2 cellular contexts compared by ENCODE assay signal in the genomic region with DNA sequence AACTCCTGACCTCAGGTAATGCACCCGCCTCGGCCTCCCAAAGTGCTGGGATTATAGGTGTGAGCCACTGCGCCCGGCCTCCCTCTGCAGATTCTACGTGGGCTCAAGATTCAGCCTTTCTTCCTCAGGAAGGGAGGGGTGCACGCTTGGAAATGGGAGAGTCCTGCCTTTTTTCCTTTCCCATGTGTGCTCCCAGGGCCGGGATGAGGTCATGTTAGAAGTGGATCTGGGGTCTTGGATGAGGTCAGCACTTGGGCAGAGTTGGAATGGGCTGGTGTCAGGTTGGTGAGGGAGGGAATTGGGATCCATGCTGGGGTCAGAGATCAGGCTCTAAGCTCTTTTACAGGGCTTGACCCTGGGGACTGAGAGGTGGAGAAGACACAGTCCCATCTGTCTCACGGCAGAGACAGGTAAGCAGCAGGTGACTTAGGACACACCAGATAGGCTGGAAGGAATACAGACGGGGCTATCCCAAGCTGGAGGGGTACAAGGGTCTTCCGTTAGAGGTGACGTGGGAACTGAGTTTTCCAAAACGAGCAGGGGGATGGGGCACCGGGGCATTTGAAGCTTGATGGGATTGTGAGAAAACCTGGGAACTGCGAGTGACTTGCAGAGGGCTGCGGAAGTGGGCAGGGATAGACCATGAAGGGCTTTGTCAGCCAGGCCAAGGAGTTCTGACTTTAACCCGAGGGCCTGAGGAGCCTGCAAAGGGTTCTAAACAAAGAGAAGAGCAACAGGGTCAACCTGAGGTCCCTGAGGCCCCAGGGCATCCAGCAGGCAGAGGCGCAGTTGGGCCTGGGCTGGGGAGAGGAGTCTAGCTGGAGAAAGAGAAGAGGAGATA.
TF ChIP-seq lines count a peak whose summit lies in the region.

No MANE protein-coding gene starts in this region.

TF ChIP-seq in A549, 52 proteins besides CTCF, POLR2A, EP300 and RAD21 (continued from another document):
- no peak for TF ChIP-seq TP53 (CRISPR knock-in tag; IDR thresholded peaks at IDR 0.05)
- no peak for TF ChIP-seq MYC (IDR thresholded peaks at IDR 0.05; ENCODE audit: borderline replicate concordance, low read length)
- TF ChIP-seq SREBF2 (IDR thresholded peaks at IDR 0.05), result no peak
- no peak for TF ChIP-seq RFX5 (IDR thresholded peaks at IDR 0.05)
- no peak for TF ChIP-seq MAZ (IDR thresholded peaks at IDR 0.05; ENCODE audit: borderline replicate concordance, low read depth, low read length)
- TF ChIP-seq HDAC2 (IDR thresholded peaks at IDR 0.05), result no peak
- no peak for TF ChIP-seq NPAS2 (CRISPR knock-in tag; IDR thresholded peaks at IDR 0.05; ENCODE audit: borderline replicate concordance)
- no peak for TF ChIP-seq PHF8 (IDR thresholded peaks at IDR 0.05; ENCODE audit: borderline replicate concordance, low read depth)

TF ChIP-seq in HEK293, 187 proteins besides CTCF, POLR2A, EP300 and RAD21:
- TF ChIP-seq, protein P1, sequence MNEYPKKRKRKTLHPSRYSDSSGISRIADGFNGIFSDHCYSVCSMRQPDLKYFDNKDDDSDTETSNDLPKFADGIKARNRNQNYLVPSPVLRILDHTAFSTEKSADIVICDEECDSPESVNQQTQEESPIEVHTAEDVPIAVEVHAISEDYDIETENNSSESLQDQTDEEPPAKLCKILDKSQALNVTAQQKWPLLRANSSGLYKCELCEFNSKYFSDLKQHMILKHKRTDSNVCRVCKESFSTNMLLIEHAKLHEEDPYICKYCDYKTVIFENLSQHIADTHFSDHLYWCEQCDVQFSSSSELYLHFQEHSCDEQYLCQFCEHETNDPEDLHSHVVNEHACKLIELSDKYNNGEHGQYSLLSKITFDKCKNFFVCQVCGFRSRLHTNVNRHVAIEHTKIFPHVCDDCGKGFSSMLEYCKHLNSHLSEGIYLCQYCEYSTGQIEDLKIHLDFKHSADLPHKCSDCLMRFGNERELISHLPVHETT (tag by site-specific recombination; IDR thresholded peaks at IDR 0.05), result no peak
- TF ChIP-seq ZNF776 (tag by site-specific recombination; IDR thresholded peaks at IDR 0.05; ENCODE audit: borderline replicate concordance) (no peak), ZNF623 (tag by site-specific recombination; IDR thresholded peaks at IDR 0.05) (no peak), ZNF596 (tag by site-specific recombination; IDR thresholded peaks at IDR 0.05) (no peak), IKZF3 (tag by site-specific recombination; IDR thresholded peaks at IDR 0.05) (no peak), ZNF664 (tag by site-specific recombination; IDR thresholded peaks at IDR 0.05) (no peak), PRDM10 (tag by site-specific recombination; IDR thresholded peaks at IDR 0.05) (0 out of 2 replicates have a peak, but pooled peaks have one; percentile 22), SCRT2 (tag by site-specific recombination; IDR thresholded peaks at IDR 0.05) (0 out of 2 replicates have a peak, but pooled peaks have one; percentile 22), ZNF555 (tag by site-specific recombination; conservative IDR thresholded peaks at IDR 0.05) (no peak), ZBTB11 (tag by site-specific recombination; conservative IDR thresholded peaks at IDR 0.05; ENCODE audit: low read depth) (no peak), ZNF791 (tag by site-specific recombination; IDR thresholded peaks at IDR 0.05) (no peak), ZNF423 (tag by site-specific recombination; IDR thresholded peaks at IDR 0.05) (no peak), INSM2 (tag by site-specific recombination; IDR thresholded peaks at IDR 0.05) (no peak), ZNF24 (tag by site-specific recombination; IDR thresholded peaks at IDR 0.05) (no peak), ZNF747 (tag by site-specific recombination; IDR thresholded peaks at IDR 0.05) (no peak)
TF ChIP-seq in HEK293: peak in this region for 2.
